7 cellular contexts compared by ENCODE assay signal in genomic region chr9:133130721-133131244, GRCh38. TPM values are rescaled to one million over a fixed set of nuclear protein-coding genes. Genes with fewer than 3 reads are reported as not detected.
DNase-seq lines count a peak whose midpoint lies in the region; ATAC-seq and TF ChIP-seq lines count a peak whose summit lies in the region.

No MANE protein-coding gene starts in this region.

- ATAC-seq in GM19395 (IDR thresholded peaks at IDR 0.05; ENCODE audit: unreplicated experiment) (peak; percentile 42), HG03097 (IDR thresholded peaks at IDR 0.05; ENCODE audit: low FRiP score, unreplicated experiment) (no peak)
- ATAC-seq in stimulated activated naive CD8-positive, alpha-beta T cell treated with anti-CD3 and anti-CD28 coated beads, Interleukin-15, amount 100 ng/mL, for 72 hours: peak; percentile 56

- DNase-seq in dorsolateral prefrontal cortex (no peak), NCI-H1048 (lab: John Stamatoyannopoulos, UW) (no peak), NCI-H774 (lab: John Stamatoyannopoulos, UW) (no peak)
- peak in 1 of 2 donors; percentile 71 for DNase-seq in stimulated activated naive CD8-positive, alpha-beta T cell treated with anti-CD3 and anti-CD28 coated beads, Interleukin-15, amount 100 ng/mL, for 72 hours

- H3K9me3 Mint-ChIP-seq in stimulated activated naive CD8-positive, alpha-beta T cell treated with anti-CD3 and anti-CD28 coated beads, Interleukin-15, amount 100 ng/mL, for 72 hours: no peaks in the 10 kb centered on the region

- peak overlapping the region; percentile 92 to 94 for H3K4me3 Mint-ChIP-seq in stimulated activated naive CD8-positive, alpha-beta T cell treated with anti-CD3 and anti-CD28 coated beads, Interleukin-15, amount 100 ng/mL, for 72 hours

- no peaks in the 10 kb centered on the region for H3K27me3 Mint-ChIP-seq in stimulated activated naive CD8-positive, alpha-beta T cell treated with anti-CD3 and anti-CD28 coated beads, Interleukin-15, amount 100 ng/mL, for 72 hours

- H3K4me3 ChIP-seq in dorsolateral prefrontal cortex: no peak overlapping the region

- H3K4me1 Mint-ChIP-seq in stimulated activated naive CD8-positive, alpha-beta T cell treated with anti-CD3 and anti-CD28 coated beads, Interleukin-15, amount 100 ng/mL, for 72 hours: peaks cover 95% of the 10 kb centered on the region

- no peaks in the 10 kb centered on the region for H3K27me3 ChIP-seq in dorsolateral prefrontal cortex

- TF ChIP-seq CTCF in VCaP (conservative IDR thresholded peaks at IDR 0.05) (no peak), dorsolateral prefrontal cortex (IDR thresholded peaks at IDR 0.05 in 54 of 56, conservative IDR thresholded peaks at IDR 0.05 in 2 of 56; ENCODE audit: low read depth in 1 of 56, partially characterized antibody in 56 of 56) (no peak)

- 0 out of 2 replicates have a peak overlapping the region, but pooled peaks have one; percentile 89 for H3K27ac ChIP-seq in VCaP
- H3K27ac ChIP-seq in dorsolateral prefrontal cortex: peak overlapping the region; percentile 93 to 100 (median 100)

- intact Hi-C loops in dorsolateral prefrontal cortex (cut with DNase I): no loop called here

- H3K27ac Mint-ChIP-seq in stimulated activated naive CD8-positive, alpha-beta T cell treated with anti-CD3 and anti-CD28 coated beads, Interleukin-15, amount 100 ng/mL, for 72 hours: peak overlapping the region; percentile 97 to 100

RNA-seq across cellular contexts. Expression of gene RALGDS, which starts 9.7 kb away (rescaled TPM):
- 100 to 1,000 TPM in 109 of 120 experiments, 10 to 100 TPM in 11; 72.2 to 415 (median 142) TPM for total RNA-seq in dorsolateral prefrontal cortex

RNA-seq across cellular contexts. Expression of gene GBGT1, which starts 32.9 kb away (rescaled TPM):
- total RNA-seq in dorsolateral prefrontal cortex: 10 to 100 TPM in 109 of 120 experiments, 1 to 10 TPM in 11; 5.8 to 27.4 (median 13.8) TPM
